8 cellular contexts compared by ENCODE assay signal in the genomic region with DNA sequence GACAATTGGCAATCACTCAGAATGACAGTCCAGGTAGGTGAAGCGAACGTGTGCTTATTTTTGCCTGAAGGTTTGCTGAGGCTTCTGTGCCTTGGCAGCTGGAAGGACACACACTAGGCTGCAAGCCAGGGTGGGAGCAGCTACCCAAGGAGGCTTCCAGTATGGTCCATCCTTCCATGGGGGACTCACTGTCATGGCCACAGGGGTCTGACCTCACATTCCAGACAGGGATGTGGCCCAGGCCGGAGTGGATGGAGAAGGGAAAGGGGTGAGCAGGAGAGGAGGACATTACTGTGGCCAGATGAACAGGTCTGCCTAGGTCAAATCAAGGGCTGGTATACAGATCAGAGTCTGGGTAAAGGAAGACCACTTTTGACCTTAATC.
"Had no signal": no experiment of that assay in that cellular context is flagged by ENCODE, and none has a peak within 500 bp of the region (broad histone marks: within the 10 kb centered on the region; RNA-seq: fewer than 3 reads in every experiment).

No MANE protein-coding gene starts in this region.

- H3K27ac ChIP-seq: SJSA1, skin epidermis had no signal

- H3K27me3 ChIP-seq: SJSA1 had no signal

- H3K9me3 ChIP-seq: SJSA1 had no signal

- H3K4me3 Mint-ChIP-seq: activated CD4-positive, alpha-beta memory T cell treated with anti-CD3 and anti-CD28 coated beads, Interleukin-2, amount 10 ng/mL, durations not matched to agents 7 days and 5 days had no signal

- H3K36me3 Mint-ChIP-seq: activated naive CD4-positive, alpha-beta T cell treated with anti-CD3 and anti-CD28 coated beads, Interleukin-2, amount 50 U/mL, for 72 hours had no signal

- H3K36me3 ChIP-seq: SJSA1 had no signal

- H3K27ac Mint-ChIP-seq: activated CD4-positive, alpha-beta memory T cell treated with anti-CD3 and anti-CD28 coated beads, Interleukin-2, amount 10 ng/mL, durations not matched to agents 7 days and 5 days had no signal

- H3K9me3 Mint-ChIP-seq: activated CD4-positive, alpha-beta memory T cell treated with anti-CD3 and anti-CD28 coated beads, Interleukin-2, amount 10 ng/mL, durations not matched to agents 7 days and 5 days; activated naive CD4-positive, alpha-beta T cell treated with anti-CD3 and anti-CD28 coated beads, Interleukin-2, amount 50 U/mL, for 72 hours had no signal

- DNase-seq: activated CD4-positive, alpha-beta memory T cell treated with anti-CD3 and anti-CD28 coated beads, Interleukin-2, amount 10 ng/mL, durations not matched to agents 7 days and 5 days; activated effector memory CD4-positive, alpha-beta T cell treated with Interleukin-2 at 50 U/mL for 16 hours; foreskin melanocyte; mammary epithelial cell; T1000 had no signal

- H3K27me3 Mint-ChIP-seq: activated CD4-positive, alpha-beta memory T cell treated with anti-CD3 and anti-CD28 coated beads, Interleukin-2, amount 10 ng/mL, durations not matched to agents 7 days and 5 days had no signal

- H3K4me3 ChIP-seq: SJSA1, skin epidermis had no signal
